Comparison of ENCODE assay signal across 1 cellular context in the genomic region with DNA sequence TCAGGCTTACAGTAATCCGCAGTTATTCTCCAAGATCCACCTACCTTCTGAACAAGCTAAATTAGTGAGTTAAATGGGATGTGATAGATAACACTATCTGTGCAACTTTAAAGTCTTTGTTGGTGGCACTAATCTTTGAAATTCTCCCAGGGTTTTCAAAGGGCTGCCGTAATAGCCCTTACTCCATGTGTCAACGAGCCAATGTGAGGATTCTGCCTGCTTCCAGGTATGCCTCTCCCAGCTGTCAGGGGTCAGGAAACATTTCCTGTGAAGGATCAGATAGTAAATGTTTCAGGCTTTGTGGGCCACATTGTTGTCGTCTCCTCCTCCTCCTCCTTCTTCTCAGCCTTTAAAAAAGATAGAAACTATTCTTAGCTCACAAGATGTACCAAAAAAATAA.
TF ChIP-seq lines count a peak whose summit lies in the region.

No MANE protein-coding gene starts in this region.

TF ChIP-seq in WTC11, 78 proteins besides CTCF, POLR2A, EP300 and RAD21 (continued from another document):
- TF ChIP-seq, protein P1, sequence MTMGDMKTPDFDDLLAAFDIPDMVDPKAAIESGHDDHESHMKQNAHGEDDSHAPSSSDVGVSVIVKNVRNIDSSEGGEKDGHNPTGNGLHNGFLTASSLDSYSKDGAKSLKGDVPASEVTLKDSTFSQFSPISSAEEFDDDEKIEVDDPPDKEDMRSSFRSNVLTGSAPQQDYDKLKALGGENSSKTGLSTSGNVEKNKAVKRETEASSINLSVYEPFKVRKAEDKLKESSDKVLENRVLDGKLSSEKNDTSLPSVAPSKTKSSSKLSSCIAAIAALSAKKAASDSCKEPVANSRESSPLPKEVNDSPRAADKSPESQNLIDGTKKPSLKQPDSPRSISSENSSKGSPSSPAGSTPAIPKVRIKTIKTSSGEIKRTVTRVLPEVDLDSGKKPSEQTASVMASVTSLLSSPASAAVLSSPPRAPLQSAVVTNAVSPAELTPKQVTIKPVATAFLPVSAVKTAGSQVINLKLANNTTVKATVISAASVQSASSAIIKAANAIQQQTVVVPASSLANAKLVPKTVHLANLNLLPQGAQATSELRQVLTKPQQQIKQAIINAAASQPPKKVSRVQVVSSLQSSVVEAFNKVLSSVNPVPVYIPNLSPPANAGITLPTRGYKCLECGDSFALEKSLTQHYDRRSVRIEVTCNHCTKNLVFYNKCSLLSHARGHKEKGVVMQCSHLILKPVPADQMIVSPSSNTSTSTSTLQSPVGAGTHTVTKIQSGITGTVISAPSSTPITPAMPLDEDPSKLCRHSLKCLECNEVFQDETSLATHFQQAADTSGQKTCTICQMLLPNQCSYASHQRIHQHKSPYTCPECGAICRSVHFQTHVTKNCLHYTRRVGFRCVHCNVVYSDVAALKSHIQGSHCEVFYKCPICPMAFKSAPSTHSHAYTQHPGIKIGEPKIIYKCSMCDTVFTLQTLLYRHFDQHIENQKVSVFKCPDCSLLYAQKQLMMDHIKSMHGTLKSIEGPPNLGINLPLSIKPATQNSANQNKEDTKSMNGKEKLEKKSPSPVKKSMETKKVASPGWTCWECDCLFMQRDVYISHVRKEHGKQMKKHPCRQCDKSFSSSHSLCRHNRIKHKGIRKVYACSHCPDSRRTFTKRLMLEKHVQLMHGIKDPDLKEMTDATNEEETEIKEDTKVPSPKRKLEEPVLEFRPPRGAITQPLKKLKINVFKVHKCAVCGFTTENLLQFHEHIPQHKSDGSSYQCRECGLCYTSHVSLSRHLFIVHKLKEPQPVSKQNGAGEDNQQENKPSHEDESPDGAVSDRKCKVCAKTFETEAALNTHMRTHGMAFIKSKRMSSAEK (CRISPR knock-in tag; IDR thresholded peaks at IDR 0.05; ENCODE audit: borderline replicate concordance): no peak
- TF ChIP-seq RELA (CRISPR knock-in tag; IDR thresholded peaks at IDR 0.05; ENCODE audit: borderline replicate concordance) (no peak), NFATC4 (CRISPR knock-in tag; IDR thresholded peaks at IDR 0.05) (no peak)
- TF ChIP-seq, protein P2, sequence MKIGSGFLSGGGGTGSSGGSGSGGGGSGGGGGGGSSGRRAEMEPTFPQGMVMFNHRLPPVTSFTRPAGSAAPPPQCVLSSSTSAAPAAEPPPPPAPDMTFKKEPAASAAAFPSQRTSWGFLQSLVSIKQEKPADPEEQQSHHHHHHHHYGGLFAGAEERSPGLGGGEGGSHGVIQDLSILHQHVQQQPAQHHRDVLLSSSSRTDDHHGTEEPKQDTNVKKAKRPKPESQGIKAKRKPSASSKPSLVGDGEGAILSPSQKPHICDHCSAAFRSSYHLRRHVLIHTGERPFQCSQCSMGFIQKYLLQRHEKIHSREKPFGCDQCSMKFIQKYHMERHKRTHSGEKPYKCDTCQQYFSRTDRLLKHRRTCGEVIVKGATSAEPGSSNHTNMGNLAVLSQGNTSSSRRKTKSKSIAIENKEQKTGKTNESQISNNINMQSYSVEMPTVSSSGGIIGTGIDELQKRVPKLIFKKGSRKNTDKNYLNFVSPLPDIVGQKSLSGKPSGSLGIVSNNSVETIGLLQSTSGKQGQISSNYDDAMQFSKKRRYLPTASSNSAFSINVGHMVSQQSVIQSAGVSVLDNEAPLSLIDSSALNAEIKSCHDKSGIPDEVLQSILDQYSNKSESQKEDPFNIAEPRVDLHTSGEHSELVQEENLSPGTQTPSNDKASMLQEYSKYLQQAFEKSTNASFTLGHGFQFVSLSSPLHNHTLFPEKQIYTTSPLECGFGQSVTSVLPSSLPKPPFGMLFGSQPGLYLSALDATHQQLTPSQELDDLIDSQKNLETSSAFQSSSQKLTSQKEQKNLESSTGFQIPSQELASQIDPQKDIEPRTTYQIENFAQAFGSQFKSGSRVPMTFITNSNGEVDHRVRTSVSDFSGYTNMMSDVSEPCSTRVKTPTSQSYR (CRISPR knock-in tag; IDR thresholded peaks at IDR 0.05): no peak
- TF ChIP-seq, protein P3, sequence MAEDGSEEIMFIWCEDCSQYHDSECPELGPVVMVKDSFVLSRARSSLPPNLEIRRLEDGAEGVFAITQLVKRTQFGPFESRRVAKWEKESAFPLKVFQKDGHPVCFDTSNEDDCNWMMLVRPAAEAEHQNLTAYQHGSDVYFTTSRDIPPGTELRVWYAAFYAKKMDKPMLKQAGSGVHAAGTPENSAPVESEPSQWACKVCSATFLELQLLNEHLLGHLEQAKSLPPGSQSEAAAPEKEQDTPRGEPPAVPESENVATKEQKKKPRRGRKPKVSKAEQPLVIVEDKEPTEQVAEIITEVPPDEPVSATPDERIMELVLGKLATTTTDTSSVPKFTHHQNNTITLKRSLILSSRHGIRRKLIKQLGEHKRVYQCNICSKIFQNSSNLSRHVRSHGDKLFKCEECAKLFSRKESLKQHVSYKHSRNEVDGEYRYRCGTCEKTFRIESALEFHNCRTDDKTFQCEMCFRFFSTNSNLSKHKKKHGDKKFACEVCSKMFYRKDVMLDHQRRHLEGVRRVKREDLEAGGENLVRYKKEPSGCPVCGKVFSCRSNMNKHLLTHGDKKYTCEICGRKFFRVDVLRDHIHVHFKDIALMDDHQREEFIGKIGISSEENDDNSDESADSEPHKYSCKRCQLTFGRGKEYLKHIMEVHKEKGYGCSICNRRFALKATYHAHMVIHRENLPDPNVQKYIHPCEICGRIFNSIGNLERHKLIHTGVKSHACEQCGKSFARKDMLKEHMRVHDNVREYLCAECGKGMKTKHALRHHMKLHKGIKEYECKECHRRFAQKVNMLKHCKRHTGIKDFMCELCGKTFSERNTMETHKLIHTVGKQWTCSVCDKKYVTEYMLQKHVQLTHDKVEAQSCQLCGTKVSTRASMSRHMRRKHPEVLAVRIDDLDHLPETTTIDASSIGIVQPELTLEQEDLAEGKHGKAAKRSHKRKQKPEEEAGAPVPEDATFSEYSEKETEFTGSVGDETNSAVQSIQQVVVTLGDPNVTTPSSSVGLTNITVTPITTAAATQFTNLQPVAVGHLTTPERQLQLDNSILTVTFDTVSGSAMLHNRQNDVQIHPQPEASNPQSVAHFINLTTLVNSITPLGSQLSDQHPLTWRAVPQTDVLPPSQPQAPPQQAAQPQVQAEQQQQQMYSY (CRISPR knock-in tag; IDR thresholded peaks at IDR 0.05): no peak
